13 cellular contexts compared by ENCODE assay signal in genomic region chr19:53874384-53874995, GRCh38. TPM values are rescaled to one million over a fixed set of nuclear protein-coding genes. Genes with fewer than 3 reads are reported as not detected.
DNase-seq lines count a peak whose midpoint lies in the region; ATAC-seq and TF ChIP-seq lines count a peak whose summit lies in the region.
"Had no signal": no experiment of that assay in that cellular context is flagged by ENCODE, and none has a peak within 500 bp of the region (broad histone marks: within the 10 kb centered on the region; RNA-seq: fewer than 3 reads in every experiment).

No MANE protein-coding gene starts in this region.

- TF ChIP-seq POLR2A in body of pancreas (IDR thresholded peaks at IDR 0.05): no peak

- H3K4me3 Mint-ChIP-seq in CD4-positive, CD25-positive, alpha-beta regulatory T cell: peak overlapping the region; percentile 40 to 81 (median 68)
- H3K4me3 Mint-ChIP-seq in HFFc6: peak overlapping the region; percentile 40
- peak overlapping the region; percentile 38 for H3K4me3 Mint-ChIP-seq in natural killer cell treated with Interleukin-12 subunit alpha and Interleukin-12 subunit beta and Interleukin-15 and Interleukin-18, amount 100 ng/mL, for 72 hours

- peaks cover 31% of the 10 kb centered on the region for H3K36me3 ChIP-seq in CD4-positive, CD25-positive, alpha-beta regulatory T cell (ENCODE audit: control insufficient read depth, insufficient read depth, low read length)
- H3K36me3 ChIP-seq in body of pancreas (replicated peaks in 1 of 2; ENCODE audit: insufficient read depth in 1 of 2, low read depth in 2 of 2): peaks cover 7 to 11% of the 10 kb centered on the region in 2 donors

- peaks cover 31% of the 10 kb centered on the region for H3K36me3 Mint-ChIP-seq in CD4-positive, CD25-positive, alpha-beta regulatory T cell
- peaks cover 59% of the 10 kb centered on the region for H3K36me3 Mint-ChIP-seq in HFFc6 (ENCODE audit: low read depth)
- H3K36me3 Mint-ChIP-seq in activated naive CD4-positive, alpha-beta T cell treated with anti-CD3 and anti-CD28 coated beads, Interleukin-2, amount 50 U/mL, for 72 hours: peaks cover 17 to 49% of the 10 kb centered on the region in 2 donors
- peaks cover 10% of the 10 kb centered on the region for H3K36me3 Mint-ChIP-seq in natural killer cell treated with Interleukin-12 subunit alpha and Interleukin-12 subunit beta and Interleukin-15 and Interleukin-18, amount 100 ng/mL, for 72 hours

- ATAC-seq in CD4-positive, CD25-positive, alpha-beta regulatory T cell (ENCODE audit: low read depth in 2 of 2): no peak
- no peak for ATAC-seq in activated naive CD4-positive, alpha-beta T cell treated with anti-CD3 and anti-CD28 coated beads, Interleukin-2, amount 50 U/mL, for 72 hours
- no peak for ATAC-seq in natural killer cell treated with Interleukin-12 subunit alpha and Interleukin-12 subunit beta and Interleukin-15 and Interleukin-18, amount 100 ng/mL, for 72 hours
- ATAC-seq in body of pancreas: no peak
- ATAC-seq in GM21529 (IDR thresholded peaks at IDR 0.05; ENCODE audit: unreplicated experiment): no peak
- no peak for ATAC-seq in GM21447 (IDR thresholded peaks at IDR 0.05; ENCODE audit: unreplicated experiment)
- ATAC-seq: mucosa of descending colon had no signal

- H3K27ac Mint-ChIP-seq in CD4-positive, CD25-positive, alpha-beta regulatory T cell: peak overlapping the region; percentile 79 to 94 (median 92)
- peak overlapping the region; percentile 51; the same call in 1 of the 2 replicates for H3K27ac Mint-ChIP-seq in HFFc6
- H3K27ac Mint-ChIP-seq in activated naive CD4-positive, alpha-beta T cell treated with anti-CD3 and anti-CD28 coated beads, Interleukin-2, amount 50 U/mL, for 72 hours: peak overlapping the region; percentile 18 to 70
- H3K27ac Mint-ChIP-seq in natural killer cell treated with Interleukin-12 subunit alpha and Interleukin-12 subunit beta and Interleukin-15 and Interleukin-18, amount 100 ng/mL, for 72 hours: peak overlapping the region; percentile 9 to 39

- TF ChIP-seq CTCF in HFFc6 (IDR thresholded peaks at IDR 0.05) (no peak), body of pancreas (IDR thresholded peaks at IDR 0.05) (no peak)

- H3K4me3 ChIP-seq in CD4-positive, CD25-positive, alpha-beta regulatory T cell (ENCODE audit: low read depth, low read length): no peak overlapping the region
- no peak overlapping the region for H3K4me3 ChIP-seq in body of pancreas
- H3K4me3 ChIP-seq: mucosa of descending colon had no signal

- H3K9me3 Mint-ChIP-seq in CD4-positive, CD25-positive, alpha-beta regulatory T cell: peaks cover 0 to 4% (median 0%) of the 10 kb centered on the region in 7 donors
- no peaks in the 10 kb centered on the region; the same call in 1 of the 2 replicates for H3K9me3 Mint-ChIP-seq in HFFc6
- H3K9me3 Mint-ChIP-seq in activated naive CD4-positive, alpha-beta T cell treated with anti-CD3 and anti-CD28 coated beads, Interleukin-2, amount 50 U/mL, for 72 hours: no peaks in the 10 kb centered on the region
- H3K9me3 Mint-ChIP-seq in natural killer cell treated with Interleukin-12 subunit alpha and Interleukin-12 subunit beta and Interleukin-15 and Interleukin-18, amount 100 ng/mL, for 72 hours: no peaks in the 10 kb centered on the region

- H3K27ac ChIP-seq in CD4-positive, CD25-positive, alpha-beta regulatory T cell (ENCODE audit: insufficient read depth, low read length, poor library complexity, severe bottlenecking): peak overlapping the region; percentile 37
- H3K27ac ChIP-seq in body of pancreas: no peak overlapping the region

- peaks cover 10% of the 10 kb centered on the region for H3K27me3 Mint-ChIP-seq in CD4-positive, CD25-positive, alpha-beta regulatory T cell
- peaks cover 54% of the 10 kb centered on the region for H3K27me3 Mint-ChIP-seq in HFFc6 (ENCODE audit: insufficient read depth)
- H3K27me3 Mint-ChIP-seq in natural killer cell treated with Interleukin-12 subunit alpha and Interleukin-12 subunit beta and Interleukin-15 and Interleukin-18, amount 100 ng/mL, for 72 hours: no peaks in the 10 kb centered on the region

- H3K4me1 Mint-ChIP-seq in CD4-positive, CD25-positive, alpha-beta regulatory T cell: peaks cover 18 to 82% (median 48%) of the 10 kb centered on the region in 4 donors
- peaks cover 43% of the 10 kb centered on the region for H3K4me1 Mint-ChIP-seq in HFFc6 (ENCODE audit: low read depth)
- peaks cover 33 to 34% of the 10 kb centered on the region in 2 donors for H3K4me1 Mint-ChIP-seq in natural killer cell treated with Interleukin-12 subunit alpha and Interleukin-12 subunit beta and Interleukin-15 and Interleukin-18, amount 100 ng/mL, for 72 hours (ENCODE audit: low read depth in 2 of 2)

- DNase-seq in CD4-positive, CD25-positive, alpha-beta regulatory T cell: peak in 1 of 3 donors; percentile 44
- DNase-seq in HFFc6 (no peak), body of pancreas (no peak), NCI-H2081 (lab: John Stamatoyannopoulos, UW) (no peak)
- no peak for DNase-seq in activated naive CD4-positive, alpha-beta T cell treated with anti-CD3 and anti-CD28 coated beads, Interleukin-2, amount 50 U/mL, for 72 hours (ENCODE audit: low spot score in 2 of 2)
- DNase-seq in natural killer cell treated with Interleukin-12 subunit alpha and Interleukin-12 subunit beta and Interleukin-15 and Interleukin-18, amount 100 ng/mL, for 72 hours (ENCODE audit: low spot score): no peak
- DNase-seq: GF-D8; mucosa of descending colon; NK-92 treated with Interleukin-12 subunit alpha and Interleukin-12 subunit beta, amount 100 ng/mL, for 24 hours; retina had no signal

- H3K4me1 ChIP-seq in CD4-positive, CD25-positive, alpha-beta regulatory T cell (ENCODE audit: control insufficient read depth, insufficient read depth, low read length, poor library complexity, severe bottlenecking): peaks cover 41% of the 10 kb centered on the region
- peaks cover 22% of the 10 kb centered on the region for H3K4me1 ChIP-seq in body of pancreas

- intact Hi-C loops in body of pancreas (cut with DNase I): no loop called here

- WGBS in body of pancreas, 2 donors: 70 to 79% methylated on average over 15 of the region's 15 CpGs

- peaks cover 5% of the 10 kb centered on the region for H3K27me3 ChIP-seq in CD4-positive, CD25-positive, alpha-beta regulatory T cell (ENCODE audit: control insufficient read depth, insufficient read depth, low read length)
- no peaks in the 10 kb centered on the region for H3K27me3 ChIP-seq in body of pancreas

- H3K9me3 ChIP-seq in CD4-positive, CD25-positive, alpha-beta regulatory T cell (ENCODE audit: control insufficient read depth in 2 of 2, low read length in 2 of 2): no peaks in the 10 kb centered on the region
- no peaks in the 10 kb centered on the region for H3K9me3 ChIP-seq in body of pancreas
- H3K9me3 ChIP-seq: mucosa of descending colon had no signal

RNA-seq across cellular contexts. Expression of gene MYADM, which starts 6.8 kb away (rescaled TPM):
- 280 TPM for total RNA-seq in CD4-positive, CD25-positive, alpha-beta regulatory T cell
- 10 to 100 TPM; 26.1 to 36.3 (median 35.5) TPM for polyA plus RNA-seq in CD4-positive, CD25-positive, alpha-beta regulatory T cell
- 100 to 1,000 TPM; 304 to 350 (median 316) TPM for total RNA-seq in HFFc6 (2021; fragmentation: NEBNext Ultra II Directional; extraction: Animal tissue kit (Norgen Biotek cat#: 25700))
- 10 to 100 TPM; 33.1 to 89.8 TPM for total RNA-seq in activated naive CD4-positive, alpha-beta T cell treated with anti-CD3 and anti-CD28 coated beads, Interleukin-2, amount 50 U/mL, for 72 hours
- total RNA-seq in natural killer cell treated with Interleukin-12 subunit alpha and Interleukin-12 subunit beta and Interleukin-15 and Interleukin-18, amount 100 ng/mL, for 72 hours: 10 to 100 TPM; 17.8 to 17.9 TPM
- total RNA-seq in body of pancreas: 10 to 100 TPM; 12.2 to 30.0 TPM

RNA-seq across cellular contexts. Expression of gene PRKCG, which starts 7.5 kb away (rescaled TPM):
- not detected for total RNA-seq in CD4-positive, CD25-positive, alpha-beta regulatory T cell
- not detected for polyA plus RNA-seq in CD4-positive, CD25-positive, alpha-beta regulatory T cell
- total RNA-seq in HFFc6 (2021; fragmentation: NEBNext Ultra II Directional; extraction: Animal tissue kit (Norgen Biotek cat#: 25700)): under 1 TPM in 2 of 6 experiments, not detected in 4; 0.23 to 0.28 TPM
- under 1 TPM in 1 of 2 donors, not detected in 1; 0.10 TPM for total RNA-seq in activated naive CD4-positive, alpha-beta T cell treated with anti-CD3 and anti-CD28 coated beads, Interleukin-2, amount 50 U/mL, for 72 hours
- 1 to 10 TPM in 1 of 2 donors, not detected in 1; 1.1 TPM for total RNA-seq in natural killer cell treated with Interleukin-12 subunit alpha and Interleukin-12 subunit beta and Interleukin-15 and Interleukin-18, amount 100 ng/mL, for 72 hours
- under 1 TPM in 1 of 2 donors, not detected in 1; 0.26 TPM for total RNA-seq in body of pancreas
- total RNA-seq: SK-MEL-5 had no signal

RNA-seq across cellular contexts. Expression of gene CACNG7, which starts 34.6 kb away (rescaled TPM):
- not detected for total RNA-seq in CD4-positive, CD25-positive, alpha-beta regulatory T cell
- not detected for polyA plus RNA-seq in CD4-positive, CD25-positive, alpha-beta regulatory T cell
- 1 to 10 TPM in 1 of 6 experiments, under 1 TPM in 5; 0.38 to 1.2 (median 0.70) TPM for total RNA-seq in HFFc6 (2021; fragmentation: NEBNext Ultra II Directional; extraction: Animal tissue kit (Norgen Biotek cat#: 25700))
- total RNA-seq in activated naive CD4-positive, alpha-beta T cell treated with anti-CD3 and anti-CD28 coated beads, Interleukin-2, amount 50 U/mL, for 72 hours: not detected
- total RNA-seq in natural killer cell treated with Interleukin-12 subunit alpha and Interleukin-12 subunit beta and Interleukin-15 and Interleukin-18, amount 100 ng/mL, for 72 hours: not detected
- total RNA-seq in body of pancreas: not detected
- total RNA-seq: SK-MEL-5 had no signal

RNA-seq across cellular contexts. Expression of gene NLRP12, which starts 50.4 kb away (rescaled TPM):
- not detected for total RNA-seq in CD4-positive, CD25-positive, alpha-beta regulatory T cell
- polyA plus RNA-seq in CD4-positive, CD25-positive, alpha-beta regulatory T cell: not detected
- total RNA-seq in HFFc6 (2021; fragmentation: NEBNext Ultra II Directional; extraction: Animal tissue kit (Norgen Biotek cat#: 25700)): not detected
- not detected for total RNA-seq in activated naive CD4-positive, alpha-beta T cell treated with anti-CD3 and anti-CD28 coated beads, Interleukin-2, amount 50 U/mL, for 72 hours
- total RNA-seq in natural killer cell treated with Interleukin-12 subunit alpha and Interleukin-12 subunit beta and Interleukin-15 and Interleukin-18, amount 100 ng/mL, for 72 hours: 1 to 10 TPM in 1 of 2 donors, not detected in 1; 3.0 TPM
- under 1 TPM in 1 of 2 donors, not detected in 1; 0.26 TPM for total RNA-seq in body of pancreas
- total RNA-seq: SK-MEL-5 had no signal

Comparison
In these comparisons a context has a peak if more than half of its experiments do, and no peak if none do; other contexts are left out.
1. H3K27ac Mint-ChIP-seq: peak in every context shown above with its lines; median percentile 92 in CD4-positive, CD25-positive, alpha-beta regulatory T cell; 51 in HFFc6; 44 in activated naive CD4-positive, alpha-beta T cell treated with anti-CD3 and anti-CD28 coated beads, Interleukin-2, amount 50 U/mL, for 72 hours; 24 in natural killer cell treated with Interleukin-12 subunit alpha and Interleukin-12 subunit beta and Interleukin-15 and Interleukin-18, amount 100 ng/mL, for 72 hours.